Comparison of ENCODE assay signal across 1 cellular context in the genomic region with DNA sequence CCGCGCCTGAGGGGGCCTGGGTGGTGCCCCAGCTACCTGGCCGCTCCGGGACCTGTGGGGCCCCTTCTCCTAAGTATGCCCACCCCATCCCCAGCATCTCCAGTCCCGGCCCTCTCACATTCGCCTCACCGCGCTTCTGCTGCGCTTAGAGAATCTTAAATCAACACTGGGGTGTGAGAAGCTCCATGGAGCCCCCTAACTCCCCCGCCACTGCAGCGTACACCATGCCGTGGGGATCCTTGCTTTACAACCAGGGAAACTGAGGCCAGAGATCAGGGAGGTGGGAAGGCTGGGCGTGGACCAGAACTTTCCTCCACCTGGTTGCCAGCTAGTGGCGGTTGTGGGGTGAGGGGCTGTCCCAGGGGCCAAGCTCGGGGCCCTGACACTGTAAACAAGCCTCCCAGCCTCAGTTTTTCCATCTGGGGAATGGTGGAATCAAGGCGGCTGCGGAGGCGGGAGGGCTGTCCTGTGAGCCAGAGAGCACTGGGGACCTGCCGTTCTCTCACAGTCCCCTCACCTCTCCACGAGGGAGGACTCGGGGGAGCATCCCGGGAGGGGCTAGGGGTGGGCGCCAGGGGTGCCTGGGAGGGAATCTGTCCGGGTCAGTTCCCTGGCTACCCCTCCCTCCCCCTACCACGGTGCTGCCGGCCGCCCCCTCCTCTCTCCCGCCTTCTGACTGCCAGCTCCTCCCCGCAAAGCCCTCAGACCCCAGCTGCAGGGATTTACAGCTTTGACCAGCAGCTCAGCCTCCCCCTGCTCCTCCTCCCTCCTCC.
A peak's percentile ranks its signal among the peaks of the same experiment; 100 is the strongest.
TF ChIP-seq lines count a peak whose summit lies in the region.

No MANE protein-coding gene starts in this region.

TF ChIP-seq in HepG2, 621 proteins besides CTCF, POLR2A, EP300 and RAD21 (continued from another document and continues in another):
- TF ChIP-seq, protein P1, sequence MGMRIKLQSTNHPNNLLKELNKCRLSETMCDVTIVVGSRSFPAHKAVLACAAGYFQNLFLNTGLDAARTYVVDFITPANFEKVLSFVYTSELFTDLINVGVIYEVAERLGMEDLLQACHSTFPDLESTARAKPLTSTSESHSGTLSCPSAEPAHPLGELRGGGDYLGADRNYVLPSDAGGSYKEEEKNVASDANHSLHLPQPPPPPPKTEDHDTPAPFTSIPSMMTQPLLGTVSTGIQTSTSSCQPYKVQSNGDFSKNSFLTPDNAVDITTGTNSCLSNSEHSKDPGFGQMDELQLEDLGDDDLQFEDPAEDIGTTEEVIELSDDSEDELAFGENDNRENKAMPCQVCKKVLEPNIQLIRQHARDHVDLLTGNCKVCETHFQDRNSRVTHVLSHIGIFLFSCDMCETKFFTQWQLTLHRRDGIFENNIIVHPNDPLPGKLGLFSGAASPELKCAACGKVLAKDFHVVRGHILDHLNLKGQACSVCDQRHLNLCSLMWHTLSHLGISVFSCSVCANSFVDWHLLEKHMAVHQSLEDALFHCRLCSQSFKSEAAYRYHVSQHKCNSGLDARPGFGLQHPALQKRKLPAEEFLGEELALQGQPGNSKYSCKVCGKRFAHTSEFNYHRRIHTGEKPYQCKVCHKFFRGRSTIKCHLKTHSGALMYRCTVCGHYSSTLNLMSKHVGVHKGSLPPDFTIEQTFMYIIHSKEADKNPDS (CRISPR knock-in tag; IDR thresholded peaks at IDR 0.05), result no peak
- TF ChIP-seq ARNTL (CRISPR knock-in tag; IDR thresholded peaks at IDR 0.05), result no peak
- TF ChIP-seq PHF5A (CRISPR knock-in tag; IDR thresholded peaks at IDR 0.05; ENCODE audit: low read depth, unreplicated experiment), result no peak
- TF ChIP-seq, protein P2, sequence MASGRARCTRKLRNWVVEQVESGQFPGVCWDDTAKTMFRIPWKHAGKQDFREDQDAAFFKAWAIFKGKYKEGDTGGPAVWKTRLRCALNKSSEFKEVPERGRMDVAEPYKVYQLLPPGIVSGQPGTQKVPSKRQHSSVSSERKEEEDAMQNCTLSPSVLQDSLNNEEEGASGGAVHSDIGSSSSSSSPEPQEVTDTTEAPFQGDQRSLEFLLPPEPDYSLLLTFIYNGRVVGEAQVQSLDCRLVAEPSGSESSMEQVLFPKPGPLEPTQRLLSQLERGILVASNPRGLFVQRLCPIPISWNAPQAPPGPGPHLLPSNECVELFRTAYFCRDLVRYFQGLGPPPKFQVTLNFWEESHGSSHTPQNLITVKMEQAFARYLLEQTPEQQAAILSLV (CRISPR knock-in tag; IDR thresholded peaks at IDR 0.05; ENCODE audit: borderline replicate concordance), result no peak
- TF ChIP-seq NFE2L1 (CRISPR knock-in tag; IDR thresholded peaks at IDR 0.05; ENCODE audit: borderline replicate concordance), result no peak
- TF ChIP-seq ERF (CRISPR knock-in tag; IDR thresholded peaks at IDR 0.05), result no peak
- TF ChIP-seq NCOR1 (IDR thresholded peaks at IDR 0.05; ENCODE audit: borderline replicate concordance, low read length), result no peak
- TF ChIP-seq SIX4 (CRISPR knock-in tag; IDR thresholded peaks at IDR 0.05), result no peak
- TF ChIP-seq NFKB2 (CRISPR knock-in tag; IDR thresholded peaks at IDR 0.05; ENCODE audit: borderline replicate concordance), result no peak
- TF ChIP-seq ZNF441 (CRISPR knock-in tag; IDR thresholded peaks at IDR 0.05; ENCODE audit: borderline replicate concordance), result peak; percentile 7; the same call in 1 of the 2 replicates
- TF ChIP-seq CEBPB (IDR thresholded peaks at IDR 0.05; ENCODE audit: borderline replicate concordance, low read depth, low read length), result no peak
- TF ChIP-seq, protein P3, sequence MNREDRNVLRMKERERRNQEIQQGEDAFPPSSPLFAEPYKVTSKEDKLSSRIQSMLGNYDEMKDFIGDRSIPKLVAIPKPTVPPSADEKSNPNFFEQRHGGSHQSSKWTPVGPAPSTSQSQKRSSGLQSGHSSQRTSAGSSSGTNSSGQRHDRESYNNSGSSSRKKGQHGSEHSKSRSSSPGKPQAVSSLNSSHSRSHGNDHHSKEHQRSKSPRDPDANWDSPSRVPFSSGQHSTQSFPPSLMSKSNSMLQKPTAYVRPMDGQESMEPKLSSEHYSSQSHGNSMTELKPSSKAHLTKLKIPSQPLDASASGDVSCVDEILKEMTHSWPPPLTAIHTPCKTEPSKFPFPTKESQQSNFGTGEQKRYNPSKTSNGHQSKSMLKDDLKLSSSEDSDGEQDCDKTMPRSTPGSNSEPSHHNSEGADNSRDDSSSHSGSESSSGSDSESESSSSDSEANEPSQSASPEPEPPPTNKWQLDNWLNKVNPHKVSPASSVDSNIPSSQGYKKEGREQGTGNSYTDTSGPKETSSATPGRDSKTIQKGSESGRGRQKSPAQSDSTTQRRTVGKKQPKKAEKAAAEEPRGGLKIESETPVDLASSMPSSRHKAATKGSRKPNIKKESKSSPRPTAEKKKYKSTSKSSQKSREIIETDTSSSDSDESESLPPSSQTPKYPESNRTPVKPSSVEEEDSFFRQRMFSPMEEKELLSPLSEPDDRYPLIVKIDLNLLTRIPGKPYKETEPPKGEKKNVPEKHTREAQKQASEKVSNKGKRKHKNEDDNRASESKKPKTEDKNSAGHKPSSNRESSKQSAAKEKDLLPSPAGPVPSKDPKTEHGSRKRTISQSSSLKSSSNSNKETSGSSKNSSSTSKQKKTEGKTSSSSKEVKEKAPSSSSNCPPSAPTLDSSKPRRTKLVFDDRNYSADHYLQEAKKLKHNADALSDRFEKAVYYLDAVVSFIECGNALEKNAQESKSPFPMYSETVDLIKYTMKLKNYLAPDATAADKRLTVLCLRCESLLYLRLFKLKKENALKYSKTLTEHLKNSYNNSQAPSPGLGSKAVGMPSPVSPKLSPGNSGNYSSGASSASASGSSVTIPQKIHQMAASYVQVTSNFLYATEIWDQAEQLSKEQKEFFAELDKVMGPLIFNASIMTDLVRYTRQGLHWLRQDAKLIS (CRISPR knock-in tag; IDR thresholded peaks at IDR 0.05), result no peak
- no peak for TF ChIP-seq ATF1 (CRISPR knock-in tag; IDR thresholded peaks at IDR 0.05)
- TF ChIP-seq RBAK (CRISPR knock-in tag; IDR thresholded peaks at IDR 0.05), result no peak
- TF ChIP-seq ZNF326 (CRISPR knock-in tag; IDR thresholded peaks at IDR 0.05; ENCODE audit: borderline replicate concordance), result no peak
- no peak for TF ChIP-seq ZNF589 (CRISPR knock-in tag; conservative IDR thresholded peaks at IDR 0.05)
- no peak for TF ChIP-seq SNAPC5 (CRISPR knock-in tag; IDR thresholded peaks at IDR 0.05; ENCODE audit: borderline replicate concordance)
- TF ChIP-seq, protein P4, sequence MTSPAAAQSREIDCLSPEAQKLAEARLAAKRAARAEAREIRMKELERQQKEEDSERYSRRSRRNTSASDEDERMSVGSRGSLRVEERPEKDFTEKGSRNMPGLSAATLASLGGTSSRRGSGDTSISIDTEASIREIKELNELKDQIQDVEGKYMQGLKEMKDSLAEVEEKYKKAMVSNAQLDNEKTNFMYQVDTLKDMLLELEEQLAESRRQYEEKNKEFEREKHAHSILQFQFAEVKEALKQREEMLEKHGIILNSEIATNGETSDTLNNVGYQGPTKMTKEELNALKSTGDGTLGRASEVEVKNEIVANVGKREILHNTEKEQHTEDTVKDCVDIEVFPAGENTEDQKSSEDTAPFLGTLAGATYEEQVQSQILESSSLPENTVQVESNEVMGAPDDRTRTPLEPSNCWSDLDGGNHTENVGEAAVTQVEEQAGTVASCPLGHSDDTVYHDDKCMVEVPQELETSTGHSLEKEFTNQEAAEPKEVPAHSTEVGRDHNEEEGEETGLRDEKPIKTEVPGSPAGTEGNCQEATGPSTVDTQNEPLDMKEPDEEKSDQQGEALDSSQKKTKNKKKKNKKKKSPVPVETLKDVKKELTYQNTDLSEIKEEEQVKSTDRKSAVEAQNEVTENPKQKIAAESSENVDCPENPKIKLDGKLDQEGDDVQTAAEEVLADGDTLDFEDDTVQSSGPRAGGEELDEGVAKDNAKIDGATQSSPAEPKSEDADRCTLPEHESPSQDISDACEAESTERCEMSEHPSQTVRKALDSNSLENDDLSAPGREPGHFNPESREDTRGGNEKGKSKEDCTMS (CRISPR knock-in tag; conservative IDR thresholded peaks at IDR 0.05), result no peak
- no peak for TF ChIP-seq ZNF3 (CRISPR knock-in tag; IDR thresholded peaks at IDR 0.05)
- no peak for TF ChIP-seq REXO4 (CRISPR knock-in tag; IDR thresholded peaks at IDR 0.05; ENCODE audit: borderline replicate concordance)
- TF ChIP-seq RELA (CRISPR knock-in tag; IDR thresholded peaks at IDR 0.05), result no peak
- TF ChIP-seq ZSCAN21 (CRISPR knock-in tag; IDR thresholded peaks at IDR 0.05; ENCODE audit: borderline replicate concordance), result no peak
- no peak for TF ChIP-seq KDM5A (IDR thresholded peaks at IDR 0.05; ENCODE audit: borderline replicate concordance, low read length)
- no peak for TF ChIP-seq ZXDC (CRISPR knock-in tag; IDR thresholded peaks at IDR 0.05)
- TF ChIP-seq, protein P5, sequence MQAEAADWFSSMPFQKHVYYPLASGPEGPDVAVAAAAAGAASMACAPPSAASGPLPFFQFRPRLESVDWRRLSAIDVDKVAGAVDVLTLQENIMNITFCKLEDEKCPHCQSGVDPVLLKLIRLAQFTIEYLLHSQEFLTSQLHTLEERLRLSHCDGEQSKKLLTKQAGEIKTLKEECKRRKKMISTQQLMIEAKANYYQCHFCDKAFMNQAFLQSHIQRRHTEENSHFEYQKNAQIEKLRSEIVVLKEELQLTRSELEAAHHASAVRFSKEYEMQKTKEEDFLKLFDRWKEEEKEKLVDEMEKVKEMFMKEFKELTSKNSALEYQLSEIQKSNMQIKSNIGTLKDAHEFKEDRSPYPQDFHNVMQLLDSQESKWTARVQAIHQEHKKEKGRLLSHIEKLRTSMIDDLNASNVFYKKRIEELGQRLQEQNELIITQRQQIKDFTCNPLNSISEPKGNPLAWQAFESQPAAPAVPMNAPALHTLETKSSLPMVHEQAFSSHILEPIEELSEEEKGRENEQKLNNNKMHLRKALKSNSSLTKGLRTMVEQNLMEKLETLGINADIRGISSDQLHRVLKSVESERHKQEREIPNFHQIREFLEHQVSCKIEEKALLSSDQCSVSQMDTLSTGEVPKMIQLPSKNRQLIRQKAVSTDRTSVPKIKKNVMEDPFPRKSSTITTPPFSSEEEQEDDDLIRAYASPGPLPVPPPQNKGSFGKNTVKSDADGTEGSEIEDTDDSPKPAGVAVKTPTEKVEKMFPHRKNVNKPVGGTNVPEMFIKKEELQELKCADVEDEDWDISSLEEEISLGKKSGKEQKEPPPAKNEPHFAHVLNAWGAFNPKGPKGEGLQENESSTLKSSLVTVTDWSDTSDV (CRISPR knock-in tag; IDR thresholded peaks at IDR 0.05), result no peak
- TF ChIP-seq, protein P6, sequence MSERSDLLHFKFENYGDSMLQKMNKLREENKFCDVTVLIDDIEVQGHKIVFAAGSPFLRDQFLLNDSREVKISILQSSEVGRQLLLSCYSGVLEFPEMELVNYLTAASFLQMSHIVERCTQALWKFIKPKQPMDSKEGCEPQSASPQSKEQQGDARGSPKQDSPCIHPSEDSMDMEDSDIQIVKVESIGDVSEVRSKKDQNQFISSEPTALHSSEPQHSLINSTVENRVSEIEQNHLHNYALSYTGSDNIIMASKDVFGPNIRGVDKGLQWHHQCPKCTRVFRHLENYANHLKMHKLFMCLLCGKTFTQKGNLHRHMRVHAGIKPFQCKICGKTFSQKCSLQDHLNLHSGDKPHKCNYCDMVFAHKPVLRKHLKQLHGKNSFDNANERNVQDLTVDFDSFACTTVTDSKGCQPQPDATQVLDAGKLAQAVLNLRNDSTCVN (CRISPR knock-in tag; IDR thresholded peaks at IDR 0.05; ENCODE audit: borderline replicate concordance), result no peak; the same call in 1 of the 2 replicates
- TF ChIP-seq, protein P7, sequence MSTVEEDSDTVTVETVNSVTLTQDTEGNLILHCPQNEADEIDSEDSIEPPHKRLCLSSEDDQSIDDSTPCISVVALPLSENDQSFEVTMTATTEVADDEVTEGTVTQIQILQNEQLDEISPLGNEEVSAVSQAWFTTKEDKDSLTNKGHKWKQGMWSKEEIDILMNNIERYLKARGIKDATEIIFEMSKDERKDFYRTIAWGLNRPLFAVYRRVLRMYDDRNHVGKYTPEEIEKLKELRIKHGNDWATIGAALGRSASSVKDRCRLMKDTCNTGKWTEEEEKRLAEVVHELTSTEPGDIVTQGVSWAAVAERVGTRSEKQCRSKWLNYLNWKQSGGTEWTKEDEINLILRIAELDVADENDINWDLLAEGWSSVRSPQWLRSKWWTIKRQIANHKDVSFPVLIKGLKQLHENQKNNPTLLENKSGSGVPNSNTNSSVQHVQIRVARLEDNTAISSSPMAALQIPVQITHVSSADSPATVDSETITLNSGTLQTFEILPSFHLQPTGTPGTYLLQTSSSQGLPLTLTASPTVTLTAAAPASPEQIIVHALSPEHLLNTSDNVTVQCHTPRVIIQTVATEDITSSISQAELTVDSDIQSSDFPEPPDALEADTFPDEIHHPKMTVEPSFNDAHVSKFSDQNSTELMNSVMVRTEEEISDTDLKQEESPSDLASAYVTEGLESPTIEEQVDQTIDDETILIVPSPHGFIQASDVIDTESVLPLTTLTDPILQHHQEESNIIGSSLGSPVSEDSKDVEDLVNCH (CRISPR knock-in tag; IDR thresholded peaks at IDR 0.05), result no peak
- no peak for TF ChIP-seq POLR2AphosphoS2 (IDR thresholded peaks at IDR 0.05; ENCODE audit: low read depth, low read length)
- no peak for TF ChIP-seq REPIN1 (CRISPR knock-in tag; IDR thresholded peaks at IDR 0.05; ENCODE audit: borderline replicate concordance, low read depth)
- no peak for TF ChIP-seq TOE1 (CRISPR knock-in tag; IDR thresholded peaks at IDR 0.05)
- no peak for TF ChIP-seq E2F2 (CRISPR knock-in tag; IDR thresholded peaks at IDR 0.05; ENCODE audit: borderline replicate concordance)
- no peak for TF ChIP-seq MXD4 (CRISPR knock-in tag; IDR thresholded peaks at IDR 0.05)
- TF ChIP-seq TEAD2 (CRISPR knock-in tag; IDR thresholded peaks at IDR 0.05), result no peak
- TF ChIP-seq TBX2 (CRISPR knock-in tag; IDR thresholded peaks at IDR 0.05; ENCODE audit: borderline replicate concordance), result no peak
- TF ChIP-seq KDM1A (CRISPR knock-in tag; IDR thresholded peaks at IDR 0.05), result peak; percentile 43; the same call in 1 of the 2 replicates
